In genomic region chr1:211013346-211014240, GRCh38 we compare ENCODE assay signal across 18 cellular contexts.
"Had no signal": no experiment of that assay in that cellular context is flagged by ENCODE, and none has a peak within 500 bp of the region (broad histone marks: within the 10 kb centered on the region; RNA-seq: fewer than 3 reads in every experiment).

No MANE protein-coding gene starts in this region.

- H3K4me1 ChIP-seq: body of pancreas, esophagus muscularis mucosa, heart left ventricle, testis had no signal

- H3K4me1 Mint-ChIP-seq: activated B cell treated with CpG ODN at 0.5 μM for 24 hours; activated CD4-positive, alpha-beta T cell treated with anti-CD3 and anti-CD28 coated beads, Interleukin-2, amount 10 ng/mL, durations not matched to agents 24 days and 14 days; activated naive CD4-positive, alpha-beta T cell treated with anti-CD3 and anti-CD28 coated beads, Interleukin-2, amount 50 U/mL, for 24 hours; nephron progenitor cell had no signal

- H3K36me3 Mint-ChIP-seq: activated naive CD4-positive, alpha-beta T cell treated with anti-CD3 and anti-CD28 coated beads, Interleukin-2, amount 50 U/mL, for 24 hours had no signal

- DNase-seq: activated B cell treated with CpG ODN at 0.5 μM for 24 hours; activated CD4-positive, alpha-beta T cell treated with anti-CD3 and anti-CD28 coated beads, Interleukin-2, amount 10 ng/mL, durations not matched to agents 24 days and 14 days; activated CD8-positive, alpha-beta memory T cell treated with anti-CD3 and anti-CD28 coated beads for 24 hours; activated effector memory CD4-positive, alpha-beta T cell treated with Interleukin-2 at 50 U/mL for 16 hours; activated T-cell treated with anti-CD3 and anti-CD28 coated beads for 4 hours; amniotic stem cell; body of pancreas; foreskin melanocyte; heart left ventricle; mesendoderm; nephron progenitor cell; stimulated activated CD4-positive, alpha-beta T cell treated with anti-CD3 and anti-CD28 coated beads, Interleukin-2, amount 100 ng/mL, for 48 hours; stimulated activated naive CD8-positive, alpha-beta T cell treated with anti-CD3 and anti-CD28 coated beads, Interleukin-15, Interleukin-2, amounts not matched to agents 100 U/mL and 50 U/mL, for 24 hours; T-helper 9 cell; testis had no signal

- H3K4me3 ChIP-seq: body of pancreas, dorsolateral prefrontal cortex, esophagus muscularis mucosa, heart left ventricle, testis had no signal

- H3K27ac Mint-ChIP-seq: activated B cell treated with CpG ODN at 0.5 μM for 24 hours; activated CD4-positive, alpha-beta T cell treated with anti-CD3 and anti-CD28 coated beads, Interleukin-2, amount 10 ng/mL, durations not matched to agents 24 days and 14 days; activated naive CD4-positive, alpha-beta T cell treated with anti-CD3 and anti-CD28 coated beads, Interleukin-2, amount 50 U/mL, for 24 hours; nephron progenitor cell had no signal

- H3K27me3 ChIP-seq: body of pancreas, dorsolateral prefrontal cortex, testis had no signal

- H3K27ac ChIP-seq: body of pancreas, esophagus muscularis mucosa, heart left ventricle, testis had no signal

- H3K4me3 Mint-ChIP-seq: activated B cell treated with CpG ODN at 0.5 μM for 24 hours; activated CD4-positive, alpha-beta T cell treated with anti-CD3 and anti-CD28 coated beads, Interleukin-2, amount 10 ng/mL, durations not matched to agents 24 days and 14 days; activated naive CD4-positive, alpha-beta T cell treated with anti-CD3 and anti-CD28 coated beads, Interleukin-2, amount 50 U/mL, for 24 hours; nephron progenitor cell had no signal

- H3K36me3 ChIP-seq: esophagus muscularis mucosa, heart left ventricle had no signal

- ATAC-seq: body of pancreas; heart left ventricle; stimulated activated naive CD8-positive, alpha-beta T cell treated with anti-CD3 and anti-CD28 coated beads, Interleukin-15, Interleukin-2, amounts not matched to agents 100 U/mL and 50 U/mL, for 24 hours had no signal

- H3K9me3 Mint-ChIP-seq: activated CD4-positive, alpha-beta T cell treated with anti-CD3 and anti-CD28 coated beads, Interleukin-2, amount 10 ng/mL, durations not matched to agents 24 days and 14 days; activated naive CD4-positive, alpha-beta T cell treated with anti-CD3 and anti-CD28 coated beads, Interleukin-2, amount 50 U/mL, for 24 hours; nephron progenitor cell had no signal

- H3K9me3 ChIP-seq: body of pancreas, esophagus muscularis mucosa, heart left ventricle, testis had no signal
